In genomic region chr19:50333737-50334617, GRCh38 we compare ENCODE assay signal across 1 cellular context.
TF ChIP-seq lines count a peak whose summit lies in the region.

No MANE protein-coding gene starts in this region.

TF ChIP-seq in HepG2, 621 proteins besides CTCF, POLR2A, EP300 and RAD21 (continued from another document and continues in another):
- peak; percentile 73; the same call in 1 of the 2 replicates for TF ChIP-seq DZIP1 (CRISPR knock-in tag; IDR thresholded peaks at IDR 0.05)
- TF ChIP-seq ZNF136 (CRISPR knock-in tag; IDR thresholded peaks at IDR 0.05; ENCODE audit: low read depth): no peak
- TF ChIP-seq PAF1 (CRISPR knock-in tag; IDR thresholded peaks at IDR 0.05): no peak
- peak; percentile 70 for TF ChIP-seq IKZF4 (CRISPR knock-in tag; IDR thresholded peaks at IDR 0.05; ENCODE audit: borderline replicate concordance, low read depth, not compliant biosample characterization)
- TF ChIP-seq ZKSCAN8 (CRISPR knock-in tag; IDR thresholded peaks at IDR 0.05; ENCODE audit: borderline replicate concordance): no peak
- peak; percentile 83; the same call in 1 of the 2 replicates for TF ChIP-seq TEAD2 (CRISPR knock-in tag; IDR thresholded peaks at IDR 0.05)
- no peak for TF ChIP-seq ZNF570 (CRISPR knock-in tag; IDR thresholded peaks at IDR 0.05; ENCODE audit: borderline replicate concordance)
- peak; percentile 73 for TF ChIP-seq ZNF407 (CRISPR knock-in tag; IDR thresholded peaks at IDR 0.05; ENCODE audit: not compliant biosample characterization)
- TF ChIP-seq CAMTA2 (CRISPR knock-in tag; IDR thresholded peaks at IDR 0.05; ENCODE audit: borderline replicate concordance): peak; percentile 82; the same call in 1 of the 2 replicates
- TF ChIP-seq RAD51 (IDR thresholded peaks at IDR 0.05; ENCODE audit: borderline replicate concordance): no peak
- TF ChIP-seq ZC3H13 (CRISPR knock-in tag; IDR thresholded peaks at IDR 0.05): peak; percentile 88; the same call in 1 of the 2 replicates
- no peak for TF ChIP-seq ZNF646 (CRISPR knock-in tag; IDR thresholded peaks at IDR 0.05)
- no peak for TF ChIP-seq MTA3 (CRISPR knock-in tag; IDR thresholded peaks at IDR 0.05)
- no peak for TF ChIP-seq KDM6A (CRISPR knock-in tag; IDR thresholded peaks at IDR 0.05; ENCODE audit: low read depth)
- peak; percentile 86 for TF ChIP-seq ISX (CRISPR knock-in tag; conservative IDR thresholded peaks at IDR 0.05)
- TF ChIP-seq ZNF549 (CRISPR knock-in tag; IDR thresholded peaks at IDR 0.05): no peak
- no peak for TF ChIP-seq EHMT2 (IDR thresholded peaks at IDR 0.05; ENCODE audit: borderline replicate concordance, low read depth, low read length)
- 0 out of 2 replicates have a peak, but pooled peaks have one; percentile 79 for TF ChIP-seq ATF5 (CRISPR knock-in tag; IDR thresholded peaks at IDR 0.05; ENCODE audit: low read depth)
- no peak for TF ChIP-seq SSRP1 (CRISPR knock-in tag; IDR thresholded peaks at IDR 0.05)
- TF ChIP-seq ZBTB25 (CRISPR knock-in tag; IDR thresholded peaks at IDR 0.05): no peak
- TF ChIP-seq TCF12 (IDR thresholded peaks at IDR 0.05): no peak
- no peak for TF ChIP-seq TCF12 (CRISPR knock-in tag; IDR thresholded peaks at IDR 0.05)
- TF ChIP-seq ZNF800 (CRISPR knock-in tag; IDR thresholded peaks at IDR 0.05): no peak
- TF ChIP-seq ZNF563 (CRISPR knock-in tag; IDR thresholded peaks at IDR 0.05): peak; percentile 86; the same call in 1 of the 2 replicates
- no peak for TF ChIP-seq THAP8 (CRISPR knock-in tag; IDR thresholded peaks at IDR 0.05; ENCODE audit: borderline replicate concordance)
- 0 out of 2 replicates have a peak, but pooled peaks have one; percentile 59 for TF ChIP-seq DNMT1 (CRISPR knock-in tag; IDR thresholded peaks at IDR 0.05)
- TF ChIP-seq RBM22 (optimal IDR thresholded peaks at IDR 0.05; ENCODE audit: low read length): no peak
- TF ChIP-seq ZNF7 (CRISPR knock-in tag; IDR thresholded peaks at IDR 0.05): no peak
- TF ChIP-seq HDAC2 (CRISPR knock-in tag; IDR thresholded peaks at IDR 0.05): no peak
- no peak for TF ChIP-seq ZNF550 (CRISPR knock-in tag; IDR thresholded peaks at IDR 0.05; ENCODE audit: borderline replicate concordance)
- 0 out of 2 replicates have a peak, but pooled peaks have one; percentile 10 for TF ChIP-seq ZNF331 (CRISPR knock-in tag; IDR thresholded peaks at IDR 0.05)
- no peak for TF ChIP-seq ZNF598 (CRISPR knock-in tag; IDR thresholded peaks at IDR 0.05; ENCODE audit: borderline replicate concordance)
- TF ChIP-seq MAFK (conservative IDR thresholded peaks at IDR 0.05 in 1 of 2, IDR thresholded peaks at IDR 0.05 in 1 of 2; ENCODE audit: low read length in 2 of 2): no peak
- no peak for TF ChIP-seq HNRNPL (IDR thresholded peaks at IDR 0.05; ENCODE audit: low read depth, low read length)
- no peak for TF ChIP-seq NFE2L2 (IDR thresholded peaks at IDR 0.05; ENCODE audit: low read length)
- no peak for TF ChIP-seq NCOA1 (CRISPR knock-in tag; IDR thresholded peaks at IDR 0.05)
- peak; percentile 69; the same call in 1 of the 2 replicates for TF ChIP-seq GABPB1 (CRISPR knock-in tag; IDR thresholded peaks at IDR 0.05)
- TF ChIP-seq ZNF251 (CRISPR knock-in tag; IDR thresholded peaks at IDR 0.05): no peak
- TF ChIP-seq HDAC6 (IDR thresholded peaks at IDR 0.05; ENCODE audit: low read depth, low read length): no peak
